Comparison of ENCODE assay signal across 15 cellular contexts in the genomic region with DNA sequence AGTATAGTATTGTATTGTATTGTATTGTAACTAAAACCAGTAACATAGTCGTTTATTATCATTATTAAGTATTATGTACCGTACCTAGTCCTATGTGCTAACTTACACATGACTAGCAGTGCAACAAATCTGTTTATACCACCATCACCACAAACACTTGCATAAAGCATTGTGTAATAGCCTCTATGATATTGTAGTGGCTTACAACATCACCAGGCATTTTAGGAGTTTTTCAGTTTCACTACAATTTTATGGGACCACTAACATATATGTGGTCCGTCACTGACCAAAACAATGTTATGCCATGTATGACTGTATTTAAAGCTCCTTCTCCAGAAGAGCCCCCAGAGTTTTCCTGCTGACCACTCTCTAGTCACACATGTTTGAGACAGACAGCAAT.
"Had no signal": no experiment of that assay in that cellular context is flagged by ENCODE, and none has a peak within 500 bp of the region (broad histone marks: within the 10 kb centered on the region; RNA-seq: fewer than 3 reads in every experiment).

No MANE protein-coding gene starts in this region.

- ATAC-seq: activated CD8-positive, alpha-beta memory T cell treated with anti-CD3 and anti-CD28 coated beads, Interleukin-2, amount 10 ng/mL, durations not matched to agents 7 days and 5 days; activated naive CD4-positive, alpha-beta T cell treated with anti-CD3 and anti-CD28 coated beads, Interleukin-2, amount 50 U/mL, for 72 hours; esophagus mucosa had no signal

- H3K4me3 ChIP-seq: gastrocnemius medialis, left ventricle myocardium inferior, ovary, testis had no signal

- DNase-seq: activated CD4-positive, alpha-beta T cell treated with anti-CD3 and anti-CD28 coated beads, Interleukin-2, amount 50 U/mL, for 48 hours; activated CD4-positive, CD25-positive, alpha-beta regulatory T cell treated with anti-CD3 and anti-CD28 coated beads, Interleukin-2, amount 50 U/mL, for 72 hours; activated CD8-positive, alpha-beta memory T cell treated with anti-CD3 and anti-CD28 coated beads, Interleukin-2, amount 10 ng/mL, durations not matched to agents 7 days and 5 days; activated effector memory CD4-positive, alpha-beta T cell treated with Interleukin-2 at 50 U/mL for 16 hours; activated T-cell treated with anti-CD3 and anti-CD28 coated beads, Interleukin-2, amount 50 U/mL, for 24 hours; gastrocnemius medialis; kidney; left ventricle myocardium inferior; ovary; stimulated activated CD4-positive, alpha-beta T cell treated with anti-CD3 and anti-CD28 coated beads, Interleukin-15, amount 100 ng/mL, for 24 hours; stimulated activated CD4-positive, alpha-beta T cell treated with anti-CD3 and anti-CD28 coated beads, Interleukin-4, amount 100 ng/mL, for 24 hours; T-helper 2 cell; testis had no signal

- H3K27ac ChIP-seq: gastrocnemius medialis, left ventricle myocardium inferior, ovary, testis had no signal
